In the genomic region with DNA sequence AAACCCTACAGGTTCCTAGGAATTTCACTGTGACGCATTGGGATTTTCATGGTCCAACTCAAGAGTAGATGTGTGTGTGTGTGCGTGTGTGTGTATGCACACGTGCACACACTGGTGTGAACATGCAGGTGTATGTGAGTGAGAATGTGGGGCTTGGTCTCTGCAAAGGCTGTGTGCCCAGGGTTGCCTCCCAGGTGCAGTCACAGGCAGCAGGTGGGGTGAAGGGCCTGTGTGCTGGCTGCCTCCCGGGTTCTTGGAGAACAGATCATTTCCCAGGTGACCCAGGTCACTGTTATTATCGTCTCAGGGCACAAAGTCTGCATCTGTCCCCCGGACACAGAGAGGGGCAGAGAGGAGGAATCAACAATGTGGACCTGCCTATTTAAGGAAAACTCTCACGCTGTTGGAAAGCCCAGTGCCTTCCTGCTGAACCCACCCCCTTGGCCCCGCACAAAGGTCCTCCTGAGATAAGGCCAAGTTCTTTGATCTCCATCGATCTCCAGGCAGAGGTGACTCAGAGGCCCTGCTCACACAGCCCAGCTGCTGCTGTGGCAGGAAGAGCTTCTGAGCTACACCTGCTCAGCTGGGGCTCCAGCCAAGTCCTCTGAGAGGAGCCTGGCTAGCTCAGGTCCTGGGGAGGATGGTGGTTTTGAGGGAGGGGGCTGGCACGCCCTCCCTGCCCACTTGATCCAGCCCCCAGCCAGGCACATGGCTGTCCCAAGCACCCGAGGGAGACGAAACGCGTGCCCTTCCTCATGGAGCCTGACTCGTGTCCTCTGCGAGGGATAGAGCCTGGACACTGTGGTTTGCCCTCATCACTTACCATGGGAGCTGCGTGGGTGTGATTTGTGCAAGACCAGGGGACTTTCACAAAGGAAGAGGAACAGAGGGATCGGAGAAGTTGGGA, we compare ENCODE assay signal across 8 cellular contexts.
DNase-seq lines count a peak whose midpoint lies in the region; ATAC-seq and TF ChIP-seq lines count a peak whose summit lies in the region.
"Had no signal": no experiment of that assay in that cellular context is flagged by ENCODE, and none has a peak within 500 bp of the region (broad histone marks: within the 10 kb centered on the region; RNA-seq: fewer than 3 reads in every experiment).

No MANE protein-coding gene starts in this region.

- no peaks in the 10 kb centered on the region for H3K36me3 Mint-ChIP-seq in WTC11

- POLR2A ChIA-PET in WTC11 (lab: Charles Lee) = no interaction called here

- no peaks in the 10 kb centered on the region for H3K9me3 Mint-ChIP-seq in WTC11

- H3K4me1 Mint-ChIP-seq in WTC11 = peaks cover 4% of the 10 kb centered on the region

- peaks cover 4% of the 10 kb centered on the region for H3K27me3 Mint-ChIP-seq in WTC11 (ENCODE audit: low read depth)

- H3K4me3 Mint-ChIP-seq in WTC11 = no peak overlapping the region

- CTCF ChIA-PET in WTC11 (lab: Charles Lee) = interaction anchor here (0.6 to 1.6 kb wide), 17 partner anchors 8 to 307 kb away, joined by 3 to 12 read pairs (median 4); no protein-coding TSS in a partner anchor

- no peak overlapping the region for H3K27ac Mint-ChIP-seq in WTC11

- DNase-seq in DMS153 treated with DMSO at 0.1 percent for 48 hours (lab: John Stamatoyannopoulos, UW; ENCODE audit: unreplicated experiment) (peak; percentile 63), LHCN-M2 (ENCODE audit: low read depth) (peak; percentile 74), WTC11 (ENCODE audit: low spot score) (no peak), myocyte (ENCODE audit: low read depth) (peak; percentile 84), RKO (ENCODE audit: low spot score) (no peak), NCI-H2107 treated with DMSO at 0.1 percent for 48 hours (lab: John Stamatoyannopoulos, UW; ENCODE audit: unreplicated experiment) (no peak)
- DNase-seq in activated T-cell treated with anti-CD3 and anti-CD28 coated beads, Interleukin-2, amount 50 U/mL, for 1 hour = no peak
- DNase-seq: esophagus squamous epithelium had no signal

- no peak for TF ChIP-seq CTCF in WTC11 (IDR thresholded peaks at IDR 0.05)

- no peak for ATAC-seq in WTC11

TF ChIP-seq in WTC11, 78 proteins besides CTCF, POLR2A, EP300 and RAD21:
- TF ChIP-seq GABPB1 (CRISPR knock-in tag; IDR thresholded peaks at IDR 0.05) = peak; percentile 75
- TF ChIP-seq ZNF232 (CRISPR knock-in tag; IDR thresholded peaks at IDR 0.05) = no peak

Comparison
In these comparisons a context has a peak if more than half of its experiments do, and no peak if none do; other contexts are left out.
1. DNase-seq: peak in DMS153 treated with DMSO at 0.1 percent for 48 hours (single experiment), LHCN-M2 (single experiment) and myocyte (single experiment); none in WTC11 (single experiment), activated T-cell treated with anti-CD3 and anti-CD28 coated beads, Interleukin-2, amount 50 U/mL, for 1 hour (single experiment), RKO (single experiment) and NCI-H2107 treated with DMSO at 0.1 percent for 48 hours (single experiment).